ENCODE assay signal across 1 cellular context in genomic region chr20:49854190-49854875, GRCh38.
TF ChIP-seq lines count a peak whose summit lies in the region.

No MANE protein-coding gene starts in this region.

TF ChIP-seq in GM12878, 131 proteins besides CTCF, POLR2A, EP300 and RAD21:
- TF ChIP-seq CBX3 (IDR thresholded peaks at IDR 0.05; ENCODE audit: borderline replicate concordance, low read depth): no peak
- TF ChIP-seq MTA2 (IDR thresholded peaks at IDR 0.05; ENCODE audit: low read depth): no peak
- no peak for TF ChIP-seq GATAD2B (conservative IDR thresholded peaks at IDR 0.05; ENCODE audit: low read depth)
- TF ChIP-seq TCF12 (IDR thresholded peaks at IDR 0.05; ENCODE audit: low read depth, low read length): no peak
- no peak for TF ChIP-seq HSF1 (IDR thresholded peaks at IDR 0.05; ENCODE audit: low read depth, low read length)
- no peak for TF ChIP-seq HDGF (IDR thresholded peaks at IDR 0.05)
- no peak for TF ChIP-seq JUND (IDR thresholded peaks at IDR 0.05; ENCODE audit: low read depth, low read length)
- no peak for TF ChIP-seq MLLT1 (IDR thresholded peaks at IDR 0.05)
- TF ChIP-seq IRF5 (IDR thresholded peaks at IDR 0.05; ENCODE audit: borderline replicate concordance): no peak
TF ChIP-seq in GM12878: peak in this region for 0.
